ENCODE assay signal across 10 cellular contexts in genomic region chr9:4491621-4491975, GRCh38. TPM values are rescaled to one million over a fixed set of nuclear protein-coding genes. Genes with fewer than 3 reads are reported as not detected.
A peak's percentile ranks its signal among the peaks of the same experiment; 100 is the strongest.
DNase-seq lines count a peak whose midpoint lies in the region; ATAC-seq lines count a peak whose summit lies in the region.
"Had no signal": no experiment of that assay in that cellular context is flagged by ENCODE, and none has a peak within 500 bp of the region (broad histone marks: within the 10 kb centered on the region; RNA-seq: fewer than 3 reads in every experiment).

No MANE protein-coding gene starts in this region.

- H3K27me3 Mint-ChIP-seq in effector memory CD8-positive, alpha-beta T cell = peaks cover 51 to 68% of the 10 kb centered on the region in 2 donors
- H3K27me3 Mint-ChIP-seq in naive thymus-derived CD4-positive, alpha-beta T cell = peaks cover 38 to 62% (median 53%) of the 10 kb centered on the region in 5 donors

- H3K27ac Mint-ChIP-seq in effector memory CD8-positive, alpha-beta T cell = no peak overlapping the region
- no peak overlapping the region for H3K27ac Mint-ChIP-seq in naive thymus-derived CD4-positive, alpha-beta T cell

- peak overlapping the region; percentile 50 for H3K9ac ChIP-seq in HUES64 (ENCODE audit: low read depth, low read length)

- H3K4me3 Mint-ChIP-seq in effector memory CD8-positive, alpha-beta T cell = peak overlapping the region; percentile 75 to 76
- peak overlapping the region in 9 of 10 donors; percentile 72 to 92 (median 85) for H3K4me3 Mint-ChIP-seq in naive thymus-derived CD4-positive, alpha-beta T cell

- CTCF ChIA-PET in naive thymus-derived CD4-positive, alpha-beta T cell (lab: Charles Lee) = no interaction called here

- H3K4me1 ChIP-seq in HUES64 (ENCODE audit: insufficient read depth, low read length) = peaks cover 8% of the 10 kb centered on the region
- H3K4me1 ChIP-seq in naive thymus-derived CD4-positive, alpha-beta T cell (ENCODE audit: control insufficient read depth in 2 of 2, insufficient read depth in 2 of 2, low read length in 2 of 2) = peaks cover 0 to 17% of the 10 kb centered on the region in 2 donors

- intact Hi-C loops in naive thymus-derived CD4-positive, alpha-beta T cell (cut with micrococcal nuclease) = loop anchor here (5.0 to 10.0 kb wide), 4 partner anchors 61 to 153 kb away; no protein-coding TSS in a partner anchor

- no peaks in the 10 kb centered on the region for H3K36me3 ChIP-seq in HUES64 (ENCODE audit: insufficient read depth, low read length)
- no peaks in the 10 kb centered on the region for H3K36me3 ChIP-seq in naive thymus-derived CD4-positive, alpha-beta T cell (ENCODE audit: control insufficient read depth in 2 of 3, insufficient read depth in 3 of 3, low read length in 3 of 3)

- H3K4me1 Mint-ChIP-seq in effector memory CD8-positive, alpha-beta T cell (ENCODE audit: low read depth in 2 of 2) = peaks cover 13 to 14% of the 10 kb centered on the region in 2 donors
- peaks cover 5 to 30% (median 16%) of the 10 kb centered on the region in 7 donors for H3K4me1 Mint-ChIP-seq in naive thymus-derived CD4-positive, alpha-beta T cell

- no peaks in the 10 kb centered on the region for H3K9me3 ChIP-seq in HUES64 (ENCODE audit: insufficient read depth, low read depth, low read length)
- no peaks in the 10 kb centered on the region for H3K9me3 ChIP-seq in naive thymus-derived CD4-positive, alpha-beta T cell (ENCODE audit: control insufficient read depth in 2 of 3, low read length in 3 of 3)

- DNase-seq in COR-L47 (lab: John Stamatoyannopoulos, UW) (peak; percentile 5), hepatic stellate cell (ENCODE audit: low spot score) (no peak), SKM-1 treated with dmso at 0.1 percent for 144 hours (lab: John Stamatoyannopoulos, UW; ENCODE audit: unreplicated experiment) (no peak)
- no peak for DNase-seq in effector memory CD8-positive, alpha-beta T cell
- no peak for DNase-seq in naive thymus-derived CD4-positive, alpha-beta T cell
- DNase-seq: activated CD4-positive, alpha-beta T cell treated with anti-CD3 and anti-CD28 coated beads for 1 hour; Karpas-422 had no signal

- peaks cover 36% of the 10 kb centered on the region for H3K27me3 ChIP-seq in HUES64 (ENCODE audit: insufficient read depth, low read length)
- H3K27me3 ChIP-seq in naive thymus-derived CD4-positive, alpha-beta T cell (ENCODE audit: control insufficient read depth in 2 of 2, insufficient read depth in 2 of 2, low read length in 2 of 2) = peaks cover 6 to 21% of the 10 kb centered on the region in 2 donors

- POLR2A ChIA-PET in naive thymus-derived CD4-positive, alpha-beta T cell (lab: Charles Lee) = no interaction called here

- H3K9me3 Mint-ChIP-seq in effector memory CD8-positive, alpha-beta T cell = no peaks in the 10 kb centered on the region
- no peaks in the 10 kb centered on the region for H3K9me3 Mint-ChIP-seq in naive thymus-derived CD4-positive, alpha-beta T cell

- ATAC-seq in effector memory CD8-positive, alpha-beta T cell (replicated peaks) = no peak
- no peak for ATAC-seq in naive thymus-derived CD4-positive, alpha-beta T cell
- no peak for ATAC-seq in HG02852 (IDR thresholded peaks at IDR 0.05; ENCODE audit: unreplicated experiment)
- no peak for ATAC-seq in GM18498 (IDR thresholded peaks at IDR 0.05; ENCODE audit: unreplicated experiment)

- WGBS in HUES64 = under 1% methylated on average over 5 of the region's 7 CpGs

- peak overlapping the region; percentile 62; the same call in 1 of the 2 replicates for H3K27ac ChIP-seq in HUES64 (ENCODE audit: low read depth, low read length)
- H3K27ac ChIP-seq in naive thymus-derived CD4-positive, alpha-beta T cell (ENCODE audit: low read depth, low read length) = no peak overlapping the region

- H3K4me3 ChIP-seq in HUES64 (ENCODE audit: low read length) = peak overlapping the region; percentile 62
- H3K4me3 ChIP-seq in naive thymus-derived CD4-positive, alpha-beta T cell (ENCODE audit: low read length) = peak overlapping the region; percentile 70

- H3K36me3 Mint-ChIP-seq in effector memory CD8-positive, alpha-beta T cell (ENCODE audit: insufficient read depth) = no peaks in the 10 kb centered on the region
- H3K36me3 Mint-ChIP-seq in naive thymus-derived CD4-positive, alpha-beta T cell = peaks cover 0 to 7% (median 0%) of the 10 kb centered on the region in 5 donors

RNA-seq across cellular contexts. Expression of gene SLC1A1, which starts 1.3 kb away (rescaled TPM):
- polyA plus RNA-seq in HUES64 (2013, experiment 1 of 2) = 2.4 TPM
- polyA plus RNA-seq in HUES64 (2013, experiment 2 of 2) = 3.7 TPM
- total RNA-seq in naive thymus-derived CD4-positive, alpha-beta T cell = under 1 TPM in 1 of 5 experiments, not detected in 4; 0.12 TPM
- not detected for polyA plus RNA-seq in naive thymus-derived CD4-positive, alpha-beta T cell
